23 cellular contexts compared by ENCODE assay signal in genomic region chr4:6090936-6091335, GRCh38.
"Had no signal": no experiment of that assay in that cellular context is flagged by ENCODE, and none has a peak within 500 bp of the region (broad histone marks: within the 10 kb centered on the region; RNA-seq: fewer than 3 reads in every experiment).

No MANE protein-coding gene starts in this region.

- H3K27ac ChIP-seq: HL-60, SJSA1, SK-N-MC had no signal

- H3K9me3 ChIP-seq: SJSA1 had no signal

- H3K36me3 ChIP-seq: SJSA1 had no signal

- H3K27me3 ChIP-seq: SJSA1 had no signal

- H3K4me3 Mint-ChIP-seq: IgD-negative memory B cell had no signal

- H3K27ac Mint-ChIP-seq: IgD-negative memory B cell had no signal

- H3K4me3 ChIP-seq: SJSA1, SK-N-MC had no signal

- DNase-seq: KBM-7, MV-4-11, NCI-H1048, NCI-H1105, NCI-H1417, NCI-H1436 treated with DMSO at 0.1 percent for 48 hours, NCI-H1694, NCI-H187 treated with DMSO at 0.1 percent for 48 hours, NCI-H2029 treated with DMSO at 0.1 percent for 48 hours, NCI-H2171, NCI-H226, NCI-H446, NCI-H510A, NCI-H524 treated with DMSO at 0.1 percent for 48 hours, NCI-H69, NCI-H774, Right ventricle myocardium superior, RPMI8226, SIG-M5 had no signal

- H3K4me1 Mint-ChIP-seq: IgD-negative memory B cell had no signal
